In genomic region chr3:13032206-13032605, GRCh38 we compare ENCODE assay signal across 25 cellular contexts.
"Had no signal": no experiment of that assay in that cellular context is flagged by ENCODE, and none has a peak within 500 bp of the region (broad histone marks: within the 10 kb centered on the region; RNA-seq: fewer than 3 reads in every experiment).

No MANE protein-coding gene starts in this region.

- H3K9me3 ChIP-seq: left lung, ovary, right atrium auricular region, right lobe of liver, stomach, testis, thyroid gland, transverse colon, upper lobe of left lung, vagina had no signal

- H3K36me3 ChIP-seq: left lung, ovary, right atrium auricular region, right lobe of liver, stomach, thyroid gland, transverse colon, upper lobe of left lung, vagina had no signal

- H3K36me3 Mint-ChIP-seq: naive thymus-derived CD8-positive, alpha-beta T cell had no signal

- ATAC-seq: left colon; left lung; naive thymus-derived CD8-positive, alpha-beta T cell; right lobe of liver; stimulated activated naive B cell treated with anti-CD40 and anti-IgM and Interleukin-4, amounts not matched to agents 10 μg/mL and 1 μg/mL and 100 μg/mL, for 72 hours; stimulated activated naive CD8-positive, alpha-beta T cell treated with anti-CD3 and anti-CD28 coated beads, Interleukin-15, Interleukin-2, amounts not matched to agents 100 U/mL and 50 U/mL, for 24 hours had no signal

- DNase-seq: hippocampal formation; left colon; left lung; naive thymus-derived CD8-positive, alpha-beta T cell; ovary; stimulated activated CD4-positive, alpha-beta T cell treated with anti-CD3 and anti-CD28 coated beads, Interleukin-12 subunit alpha, Interleukin-12 subunit beta, amount 100 ng/mL, for 4 hours; stimulated activated CD4-positive, alpha-beta T cell treated with anti-CD3 and anti-CD28 coated beads, Interleukin-15, amount 100 ng/mL, for 24 hours; stimulated activated CD4-positive, alpha-beta T cell treated with anti-CD3 and anti-CD28 coated beads, Interleukin-2, amount 100 ng/mL, for 24 hours; stimulated activated CD4-positive, alpha-beta T cell treated with anti-CD3 and anti-CD28 coated beads, Interleukin-4, amount 100 ng/mL, for 1 hour; stimulated activated naive B cell treated with anti-CD40 and anti-IgM and Interleukin-4, amounts not matched to agents 10 μg/mL and 1 μg/mL and 100 μg/mL, for 72 hours; stimulated activated naive CD8-positive, alpha-beta T cell treated with anti-CD3 and anti-CD28 coated beads, Interleukin-15, Interleukin-2, amounts not matched to agents 100 U/mL and 50 U/mL, for 24 hours; stomach; testis; thyroid gland; transverse colon; upper lobe of left lung had no signal

- FAIRE-seq: keratinocyte had no signal

- H3K4me3 ChIP-seq: left lung, ovary, right atrium auricular region, right lobe of liver, smooth muscle cell, stomach, testis, thyroid gland, transverse colon, upper lobe of left lung, vagina had no signal

- H3K9me3 Mint-ChIP-seq: memory B cell; naive thymus-derived CD8-positive, alpha-beta T cell; nephron; neural crest cell; stimulated activated naive B cell treated with anti-CD40 and anti-IgM and Interleukin-4, amounts not matched to agents 10 μg/mL and 1 μg/mL and 100 μg/mL, for 72 hours had no signal

- H3K27ac Mint-ChIP-seq: memory B cell; nephron; progenitor cell of endocrine pancreas; stimulated activated naive B cell treated with anti-CD40 and anti-IgM and Interleukin-4, amounts not matched to agents 10 μg/mL and 1 μg/mL and 100 μg/mL, for 72 hours had no signal

- H3K27me3 Mint-ChIP-seq: memory B cell; stimulated activated naive B cell treated with anti-CD40 and anti-IgM and Interleukin-4, amounts not matched to agents 10 μg/mL and 1 μg/mL and 100 μg/mL, for 72 hours had no signal

- H3K4me3 Mint-ChIP-seq: memory B cell; naive thymus-derived CD8-positive, alpha-beta T cell; nephron; neural crest cell; stimulated activated naive B cell treated with anti-CD40 and anti-IgM and Interleukin-4, amounts not matched to agents 10 μg/mL and 1 μg/mL and 100 μg/mL, for 72 hours had no signal

- H3K27me3 ChIP-seq: left lung, ovary, right atrium auricular region, right lobe of liver, stomach, testis, thyroid gland, transverse colon, upper lobe of left lung, vagina had no signal

- H3K4me2 ChIP-seq: smooth muscle cell had no signal

- H3K27ac ChIP-seq: left lung, ovary, right atrium auricular region, right lobe of liver, stomach, testis, thyroid gland, transverse colon, upper lobe of left lung, vagina had no signal

- H3K4me1 ChIP-seq: left lung, right lobe of liver, stomach, testis, thyroid gland, transverse colon, upper lobe of left lung had no signal
